In genomic region chr20:3210346-3210745, GRCh38 we compare ENCODE assay signal across 8 cellular contexts. TPM values are rescaled to one million over a fixed set of nuclear protein-coding genes. Genes with fewer than 3 reads are reported as not detected.
A peak's percentile ranks its signal among the peaks of the same experiment; 100 is the strongest.
DNase-seq lines count a peak whose midpoint lies in the region; ATAC-seq, FAIRE-seq and TF ChIP-seq lines count a peak whose summit lies in the region.

No MANE protein-coding gene starts in this region.

- peaks cover 19% of the 10 kb centered on the region for H3K4me1 Mint-ChIP-seq in activated CD8-positive, alpha-beta memory T cell treated with anti-CD3 and anti-CD28 coated beads, Interleukin-2, amount 10 ng/mL, durations not matched to agents 7 days and 5 days
- peaks cover 14% of the 10 kb centered on the region for H3K4me1 Mint-ChIP-seq in activated naive CD8-positive, alpha-beta T cell treated with anti-CD3 and anti-CD28 coated beads for 36 hours

- peaks cover 41% of the 10 kb centered on the region for H3K79me2 ChIP-seq in keratinocyte (ENCODE audit: control insufficient read depth, insufficient read depth, low read length)

- H3K4me3 Mint-ChIP-seq in activated CD8-positive, alpha-beta memory T cell treated with anti-CD3 and anti-CD28 coated beads, Interleukin-2, amount 10 ng/mL, durations not matched to agents 7 days and 5 days = peak overlapping the region; percentile 85
- peak overlapping the region; percentile 92 for H3K4me3 Mint-ChIP-seq in activated naive CD8-positive, alpha-beta T cell treated with anti-CD3 and anti-CD28 coated beads for 36 hours

- H3K4me3 ChIP-seq in keratinocyte (ENCODE audit: control insufficient read depth in 2 of 3, extremely low read depth in 1 of 3, insufficient read depth in 2 of 3, low read depth in 1 of 3, low read length in 3 of 3) (peak overlapping the region; percentile 80 to 96 (median 87)), subcutaneous abdominal adipose tissue (ENCODE audit: low read depth in 1 of 5, low read length in 5 of 5) (peak overlapping the region; percentile 87 to 99 (median 96))

- H3K9me3 Mint-ChIP-seq in activated CD8-positive, alpha-beta memory T cell treated with anti-CD3 and anti-CD28 coated beads, Interleukin-2, amount 10 ng/mL, durations not matched to agents 7 days and 5 days (ENCODE audit: low read depth) = no peaks in the 10 kb centered on the region
- H3K9me3 Mint-ChIP-seq in activated naive CD8-positive, alpha-beta T cell treated with anti-CD3 and anti-CD28 coated beads for 36 hours = no peaks in the 10 kb centered on the region

- no peak for ATAC-seq in activated CD8-positive, alpha-beta memory T cell treated with anti-CD3 and anti-CD28 coated beads, Interleukin-2, amount 10 ng/mL, durations not matched to agents 7 days and 5 days
- ATAC-seq in HG02981 (IDR thresholded peaks at IDR 0.05; ENCODE audit: unreplicated experiment) = no peak

- no peaks in the 10 kb centered on the region for H3K27me3 Mint-ChIP-seq in activated CD8-positive, alpha-beta memory T cell treated with anti-CD3 and anti-CD28 coated beads, Interleukin-2, amount 10 ng/mL, durations not matched to agents 7 days and 5 days
- no peaks in the 10 kb centered on the region for H3K27me3 Mint-ChIP-seq in activated naive CD8-positive, alpha-beta T cell treated with anti-CD3 and anti-CD28 coated beads for 36 hours

- dilution Hi-C loops in keratinocyte (cut with MboI; ENCODE audit: extremely low pct_ligation_motif_present, low sequenced_read_pairs) = no loop called here

- H3K9me1 ChIP-seq in keratinocyte (ENCODE audit: control insufficient read depth, extremely low read depth, insufficient read depth, low read length) = no peaks in the 10 kb centered on the region

- H3K4me1 ChIP-seq in keratinocyte (ENCODE audit: control insufficient read depth, extremely low read depth, insufficient read depth, low read length) (peaks cover 8% of the 10 kb centered on the region), subcutaneous abdominal adipose tissue (ENCODE audit: control insufficient read depth in 5 of 5, insufficient read depth in 5 of 5, low read length in 5 of 5) (peaks cover 7 to 22% (median 19%) of the 10 kb centered on the region in 5 donors)

- no peaks in the 10 kb centered on the region for H3K9me3 ChIP-seq in keratinocyte (ENCODE audit: control insufficient read depth, low read depth, low read length)
- H3K9me3 ChIP-seq in subcutaneous abdominal adipose tissue (ENCODE audit: control insufficient read depth in 5 of 5, low read length in 5 of 5) = no peaks in the 10 kb centered on the region

- H3K27ac ChIP-seq in keratinocyte (ENCODE audit: control insufficient read depth, insufficient read depth, low read length) (peak overlapping the region; percentile 45), subcutaneous abdominal adipose tissue (ENCODE audit: low read depth, low read length) (no peak overlapping the region)

- peak overlapping the region; percentile 48 for H3K27ac Mint-ChIP-seq in activated CD8-positive, alpha-beta memory T cell treated with anti-CD3 and anti-CD28 coated beads, Interleukin-2, amount 10 ng/mL, durations not matched to agents 7 days and 5 days
- H3K27ac Mint-ChIP-seq in activated naive CD8-positive, alpha-beta T cell treated with anti-CD3 and anti-CD28 coated beads for 36 hours = peak overlapping the region; percentile 92

- H3K36me3 ChIP-seq in keratinocyte (ENCODE audit: control insufficient read depth in 2 of 2, extremely low read depth in 1 of 2, insufficient read depth in 2 of 2, low read length in 2 of 2) (peaks cover 7 to 10% of the 10 kb centered on the region in 2 experiments), subcutaneous abdominal adipose tissue (ENCODE audit: control insufficient read depth in 5 of 5, insufficient read depth in 5 of 5, low read length in 5 of 5) (peaks cover 0 to 18% (median 16%) of the 10 kb centered on the region in 5 donors)

- TF ChIP-seq CTCF in keratinocyte (optimal IDR thresholded peaks at IDR 0.05 in 1 of 3, IDR thresholded peaks at IDR 0.05 in 1 of 3, conservative IDR thresholded peaks at IDR 0.05 in 1 of 3; ENCODE audit: extremely low read depth in 1 of 3, insufficient read depth in 2 of 3, low read length in 3 of 3) = no peak

- H3K9ac ChIP-seq in keratinocyte (ENCODE audit: control insufficient read depth, extremely low read depth, insufficient read depth, low read length) (peak overlapping the region; percentile 74), subcutaneous abdominal adipose tissue (ENCODE audit: low read length in 5 of 5) (peak overlapping the region; percentile 63 to 96 (median 83))

- no peak for FAIRE-seq in keratinocyte (lab: Jason Lieb, UNC)

- no peaks in the 10 kb centered on the region for H4K20me1 ChIP-seq in keratinocyte (ENCODE audit: control insufficient read depth, extremely low read depth, insufficient read depth, low read length)

- DNase-seq in activated CD8-positive, alpha-beta memory T cell treated with anti-CD3 and anti-CD28 coated beads, Interleukin-2, amount 10 ng/mL, durations not matched to agents 7 days and 5 days = no peak
- DNase-seq in activated CD8-positive, alpha-beta memory T cell treated with anti-CD3 and anti-CD28 coated beads, Interleukin-2, amount 50 U/mL, for 48 hours = no peak
- DNase-seq in activated naive CD8-positive, alpha-beta T cell treated with anti-CD3 and anti-CD28 coated beads for 36 hours = no peak
- no peak for DNase-seq in keratinocyte (ENCODE audit: low read depth, low spot score)
- DNase-seq in stimulated activated CD4-positive, alpha-beta T cell treated with anti-CD3 and anti-CD28 coated beads, Interleukin-2, amount 100 ng/mL, for 48 hours = no peak
- no peak for DNase-seq in MV-4-11 (lab: John Stamatoyannopoulos, UW)

- H3K27me3 ChIP-seq in keratinocyte (ENCODE audit: control insufficient read depth, extremely low read depth, insufficient read depth, low read length) (no peaks in the 10 kb centered on the region), subcutaneous abdominal adipose tissue (ENCODE audit: control insufficient read depth in 5 of 5, insufficient read depth in 4 of 5, low read length in 5 of 5) (no peaks in the 10 kb centered on the region)

- H3K4me2 ChIP-seq in keratinocyte (ENCODE audit: control insufficient read depth, extremely low read depth, insufficient read depth, low read depth, low read length) = peak overlapping the region; percentile 99

- peaks cover 8% of the 10 kb centered on the region for H3K36me3 Mint-ChIP-seq in activated CD8-positive, alpha-beta memory T cell treated with anti-CD3 and anti-CD28 coated beads, Interleukin-2, amount 10 ng/mL, durations not matched to agents 7 days and 5 days
- peaks cover 12% of the 10 kb centered on the region for H3K36me3 Mint-ChIP-seq in activated naive CD8-positive, alpha-beta T cell treated with anti-CD3 and anti-CD28 coated beads for 36 hours

- CTCF ChIA-PET in activated CD8-positive, alpha-beta memory T cell treated with anti-CD3 and anti-CD28 coated beads, Interleukin-2, amount 10 ng/mL, durations not matched to agents 7 days and 5 days (lab: Charles Lee) = interaction anchor here (1.2 to 2.5 kb wide), 3 partner anchors 8 to 157 kb away, joined by 5 to 10 read pairs (median 7); no protein-coding TSS in a partner anchor

- H2AFZ ChIP-seq in keratinocyte (ENCODE audit: control insufficient read depth, low read length) = no peak overlapping the region

RNA-seq across cellular contexts. Expression of gene ITPA, which starts 1.0 kb away (rescaled TPM):
- total RNA-seq in activated CD8-positive, alpha-beta memory T cell treated with anti-CD3 and anti-CD28 coated beads, Interleukin-2, amount 10 ng/mL, durations not matched to agents 7 days and 5 days = 10 to 100 TPM; 51.9 to 71.7 TPM
- total RNA-seq in activated naive CD8-positive, alpha-beta T cell treated with anti-CD3 and anti-CD28 coated beads for 36 hours = 10 to 100 TPM; 70.7 to 74.0 TPM
- polyA plus RNA-seq in keratinocyte = 40.5 to 45.4 TPM (median 44.9 TPM) in 3 replicates
- polyA plus RNA-seq in keratinocyte (2011; ENCODE audit: low read depth) = 21.5 TPM
- 26.9 and 40.0 TPM in 2 replicates for polyA plus RNA-seq in keratinocyte (2011; cell fraction: cytosol; rRNA removed)
- polyA plus RNA-seq in keratinocyte (2011; cell fraction: nucleus; rRNA removed) = 36.4 and 46.9 TPM in 2 replicates
- polyA plus RNA-seq in keratinocyte (2012; ENCODE audit: low replicate concordance) = 43.4 and 61.8 TPM in 2 replicates
- polyA minus RNA-seq in keratinocyte = 10.4 to 16.6 TPM (median 11.3 TPM) in 3 replicates
- polyA minus RNA-seq in keratinocyte (2011; cell fraction: cytosol; rRNA and poly(A)+ RNA removed) = 41.8 TPM
- polyA minus RNA-seq in keratinocyte (2011; cell fraction: nucleus; rRNA and poly(A)+ RNA removed) = 10.3 and 11.9 TPM in 2 replicates

RNA-seq across cellular contexts. Expression of gene DDRGK1, which starts 5.9 kb away (rescaled TPM):
- 10 to 100 TPM; 63.6 to 63.7 TPM for total RNA-seq in activated CD8-positive, alpha-beta memory T cell treated with anti-CD3 and anti-CD28 coated beads, Interleukin-2, amount 10 ng/mL, durations not matched to agents 7 days and 5 days
- total RNA-seq in activated naive CD8-positive, alpha-beta T cell treated with anti-CD3 and anti-CD28 coated beads for 36 hours = 10 to 100 TPM; 58.8 to 62.0 TPM
- 31.0 to 41.5 TPM (median 32.2 TPM) in 3 replicates for polyA plus RNA-seq in keratinocyte
- polyA plus RNA-seq in keratinocyte (2011; ENCODE audit: low read depth) = 32.9 TPM
- 18.3 and 36.2 TPM in 2 replicates for polyA plus RNA-seq in keratinocyte (2011; cell fraction: cytosol; rRNA removed)
- 70.9 and 83.6 TPM in 2 replicates for polyA plus RNA-seq in keratinocyte (2011; cell fraction: nucleus; rRNA removed)
- polyA plus RNA-seq in keratinocyte (2012; ENCODE audit: low replicate concordance) = 47.3 and 60.4 TPM in 2 replicates
- 13.8 to 15.7 TPM (median 13.9 TPM) in 3 replicates for polyA minus RNA-seq in keratinocyte
- 28.0 TPM for polyA minus RNA-seq in keratinocyte (2011; cell fraction: cytosol; rRNA and poly(A)+ RNA removed)
- 15.5 and 18.5 TPM in 2 replicates for polyA minus RNA-seq in keratinocyte (2011; cell fraction: nucleus; rRNA and poly(A)+ RNA removed)

RNA-seq across cellular contexts. Expression of gene SLC4A11, which starts 28.6 kb away (rescaled TPM):
- total RNA-seq in activated CD8-positive, alpha-beta memory T cell treated with anti-CD3 and anti-CD28 coated beads, Interleukin-2, amount 10 ng/mL, durations not matched to agents 7 days and 5 days = 1 to 10 TPM; 5.4 to 6.0 TPM
- 1 to 10 TPM; 1.8 to 2.9 TPM for total RNA-seq in activated naive CD8-positive, alpha-beta T cell treated with anti-CD3 and anti-CD28 coated beads for 36 hours
- 3.9 to 5.0 TPM (median 4.7 TPM) in 3 replicates for polyA plus RNA-seq in keratinocyte
- polyA plus RNA-seq in keratinocyte (2011; ENCODE audit: low read depth) = 2.8 TPM
- 2.0 and 3.4 TPM in 2 replicates for polyA plus RNA-seq in keratinocyte (2011; cell fraction: cytosol; rRNA removed)
- polyA plus RNA-seq in keratinocyte (2011; cell fraction: nucleus; rRNA removed) = 20.3 and 29.5 TPM in 2 replicates
- 6.1 and 9.9 TPM in 2 replicates for polyA plus RNA-seq in keratinocyte (2012; ENCODE audit: low replicate concordance)
- polyA minus RNA-seq in keratinocyte = 4.7 to 15.9 TPM (median 7.4 TPM) in 3 replicates
- 5.6 TPM for polyA minus RNA-seq in keratinocyte (2011; cell fraction: cytosol; rRNA and poly(A)+ RNA removed)
- polyA minus RNA-seq in keratinocyte (2011; cell fraction: nucleus; rRNA and poly(A)+ RNA removed) = 10.9 and 15.8 TPM in 2 replicates

RNA-seq across cellular contexts. Expression of gene LZTS3, which starts 37.0 kb away (rescaled TPM):
- under 1 TPM; 0.41 to 0.70 TPM for total RNA-seq in activated CD8-positive, alpha-beta memory T cell treated with anti-CD3 and anti-CD28 coated beads, Interleukin-2, amount 10 ng/mL, durations not matched to agents 7 days and 5 days
- 1 to 10 TPM; 1.6 TPM for total RNA-seq in activated naive CD8-positive, alpha-beta T cell treated with anti-CD3 and anti-CD28 coated beads for 36 hours
- 2.5 to 6.2 TPM (median 2.9 TPM) in 3 replicates for polyA plus RNA-seq in keratinocyte
- polyA plus RNA-seq in keratinocyte (2011; ENCODE audit: low read depth) = 2.3 TPM
- 3.1 and 5.6 TPM in 2 replicates for polyA plus RNA-seq in keratinocyte (2011; cell fraction: cytosol; rRNA removed)
- 7.6 and 10.3 TPM in 2 replicates for polyA plus RNA-seq in keratinocyte (2011; cell fraction: nucleus; rRNA removed)
- polyA plus RNA-seq in keratinocyte (2012; ENCODE audit: low replicate concordance) = 3.0 and 5.2 TPM in 2 replicates
- polyA minus RNA-seq in keratinocyte = 3.3 to 10.0 TPM (median 6.4 TPM) in 3 replicates
- 9.6 TPM for polyA minus RNA-seq in keratinocyte (2011; cell fraction: cytosol; rRNA and poly(A)+ RNA removed)
- 5.7 and 6.6 TPM in 2 replicates for polyA minus RNA-seq in keratinocyte (2011; cell fraction: nucleus; rRNA and poly(A)+ RNA removed)

RNA-seq across cellular contexts. Expression of gene FASTKD5, which starts 50.7 kb away (rescaled TPM):
- total RNA-seq in activated CD8-positive, alpha-beta memory T cell treated with anti-CD3 and anti-CD28 coated beads, Interleukin-2, amount 10 ng/mL, durations not matched to agents 7 days and 5 days = 10 to 100 TPM; 17.0 to 23.6 TPM
- 10 to 100 TPM; 27.2 to 28.3 TPM for total RNA-seq in activated naive CD8-positive, alpha-beta T cell treated with anti-CD3 and anti-CD28 coated beads for 36 hours
- polyA plus RNA-seq in keratinocyte = 23.7 to 30.9 TPM (median 25.7 TPM) in 3 replicates
- 17.4 TPM for polyA plus RNA-seq in keratinocyte (2011; ENCODE audit: low read depth)
- polyA plus RNA-seq in keratinocyte (2011; cell fraction: cytosol; rRNA removed) = 11.7 and 21.8 TPM in 2 replicates
- polyA plus RNA-seq in keratinocyte (2011; cell fraction: nucleus; rRNA removed) = 33.1 and 36.1 TPM in 2 replicates
- 13.6 and 17.0 TPM in 2 replicates for polyA plus RNA-seq in keratinocyte (2012; ENCODE audit: low replicate concordance)
- 16.2 to 31.6 TPM (median 28.4 TPM) in 3 replicates for polyA minus RNA-seq in keratinocyte
- polyA minus RNA-seq in keratinocyte (2011; cell fraction: cytosol; rRNA and poly(A)+ RNA removed) = 11.5 TPM
- polyA minus RNA-seq in keratinocyte (2011; cell fraction: nucleus; rRNA and poly(A)+ RNA removed) = 26.6 and 37.5 TPM in 2 replicates
